Comparison of ENCODE assay signal across 7 cellular contexts in the genomic region with DNA sequence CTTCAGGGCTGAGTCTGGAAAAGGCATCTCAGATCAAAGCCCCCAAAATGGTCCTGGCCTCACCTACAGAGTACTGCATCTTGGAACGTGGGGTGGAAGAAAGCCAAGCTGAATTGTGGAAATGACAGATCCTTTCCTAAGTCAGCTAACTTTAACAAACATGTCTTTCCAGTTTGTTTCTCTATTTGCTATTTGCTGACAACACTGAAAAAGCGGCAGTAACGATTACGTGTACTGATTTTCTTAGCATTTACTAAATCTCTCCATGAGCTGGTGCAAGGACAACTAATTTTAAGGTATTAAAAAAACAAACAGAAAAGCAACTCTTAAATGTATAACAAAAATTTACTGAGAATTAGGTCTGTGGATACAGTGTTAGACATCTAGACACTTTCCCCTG. TPM values are rescaled to one million over a fixed set of nuclear protein-coding genes. Genes with fewer than 3 reads are reported as not detected.
DNase-seq lines count a peak whose midpoint lies in the region; ATAC-seq and TF ChIP-seq lines count a peak whose summit lies in the region.

No MANE protein-coding gene starts in this region.

- H3K4me3 Mint-ChIP-seq in HFFc6 = peak overlapping the region; percentile 96
- peak overlapping the region; percentile 89 for H3K4me3 Mint-ChIP-seq in activated T-helper 17 cell treated with anti-CD3 and anti-CD28 coated beads, Interleukin-2, amount 50 U/mL, for 72 hours
- peak overlapping the region; percentile 92 to 99 for H3K4me3 Mint-ChIP-seq in stimulated activated naive CD8-positive, alpha-beta T cell treated with anti-CD3 and anti-CD28 coated beads, Interleukin-15, amount 100 ng/mL, for 72 hours

- no peak overlapping the region for H3K27ac ChIP-seq in iPS-20b (ENCODE audit: low read length)

- DNase-seq in HFFc6 (no peak), SKM-1 treated with dmso at 0.1 percent for 144 hours (lab: John Stamatoyannopoulos, UW; ENCODE audit: unreplicated experiment) (no peak), HPDE6-E6E7 (ENCODE audit: extremely low spot score) (no peak)
- no peak for DNase-seq in stimulated activated naive CD8-positive, alpha-beta T cell treated with anti-CD3 and anti-CD28 coated beads, Interleukin-15, amount 100 ng/mL, for 72 hours
- DNase-seq in central memory CD4-positive, alpha-beta T cell = no peak

- H3K36me3 Mint-ChIP-seq in HFFc6 (ENCODE audit: low read depth) = peaks cover 7% of the 10 kb centered on the region; the same call in 1 of the 2 replicates
- H3K36me3 Mint-ChIP-seq in activated T-helper 17 cell treated with anti-CD3 and anti-CD28 coated beads, Interleukin-2, amount 50 U/mL, for 72 hours (ENCODE audit: low read depth) = peaks cover 34% of the 10 kb centered on the region

- no peaks in the 10 kb centered on the region for H3K36me3 ChIP-seq in iPS-20b (ENCODE audit: insufficient read depth, low read depth, low read length)

- peak overlapping the region; percentile 96 for H3K4me3 ChIP-seq in iPS-20b (ENCODE audit: low read length)

- H3K27me3 ChIP-seq in iPS-20b (ENCODE audit: insufficient read depth, low read length) = no peaks in the 10 kb centered on the region

- no peak for ATAC-seq in activated T-helper 17 cell treated with anti-CD3 and anti-CD28 coated beads, Interleukin-2, amount 50 U/mL, for 72 hours (replicated peaks)
- no peak for ATAC-seq in stimulated activated naive CD8-positive, alpha-beta T cell treated with anti-CD3 and anti-CD28 coated beads, Interleukin-15, amount 100 ng/mL, for 72 hours

- no peaks in the 10 kb centered on the region; the same call in 1 of the 2 replicates for H3K27me3 Mint-ChIP-seq in HFFc6 (ENCODE audit: insufficient read depth)
- no peaks in the 10 kb centered on the region for H3K27me3 Mint-ChIP-seq in activated T-helper 17 cell treated with anti-CD3 and anti-CD28 coated beads, Interleukin-2, amount 50 U/mL, for 72 hours
- no peaks in the 10 kb centered on the region for H3K27me3 Mint-ChIP-seq in stimulated activated naive CD8-positive, alpha-beta T cell treated with anti-CD3 and anti-CD28 coated beads, Interleukin-15, amount 100 ng/mL, for 72 hours

- no peaks in the 10 kb centered on the region for H3K9me3 Mint-ChIP-seq in HFFc6
- H3K9me3 Mint-ChIP-seq in activated T-helper 17 cell treated with anti-CD3 and anti-CD28 coated beads, Interleukin-2, amount 50 U/mL, for 72 hours = no peaks in the 10 kb centered on the region
- H3K9me3 Mint-ChIP-seq in stimulated activated naive CD8-positive, alpha-beta T cell treated with anti-CD3 and anti-CD28 coated beads, Interleukin-15, amount 100 ng/mL, for 72 hours = no peaks in the 10 kb centered on the region

- peaks cover 54% of the 10 kb centered on the region for H3K4me1 Mint-ChIP-seq in HFFc6 (ENCODE audit: low read depth)
- H3K4me1 Mint-ChIP-seq in activated T-helper 17 cell treated with anti-CD3 and anti-CD28 coated beads, Interleukin-2, amount 50 U/mL, for 72 hours = peaks cover 33% of the 10 kb centered on the region
- H3K4me1 Mint-ChIP-seq in stimulated activated naive CD8-positive, alpha-beta T cell treated with anti-CD3 and anti-CD28 coated beads, Interleukin-15, amount 100 ng/mL, for 72 hours = peaks cover 51% of the 10 kb centered on the region

- no peaks in the 10 kb centered on the region for H3K9me3 ChIP-seq in iPS-20b (ENCODE audit: insufficient read depth, low read depth, low read length)

- no peak for TF ChIP-seq CTCF in HFFc6 (IDR thresholded peaks at IDR 0.05)

- peak overlapping the region; percentile 90 for H3K27ac Mint-ChIP-seq in HFFc6
- H3K27ac Mint-ChIP-seq in activated T-helper 17 cell treated with anti-CD3 and anti-CD28 coated beads, Interleukin-2, amount 50 U/mL, for 72 hours = peak overlapping the region; percentile 91
- no peak overlapping the region for H3K27ac Mint-ChIP-seq in stimulated activated naive CD8-positive, alpha-beta T cell treated with anti-CD3 and anti-CD28 coated beads, Interleukin-15, amount 100 ng/mL, for 72 hours

- peak overlapping the region; percentile 88 for H3K9ac ChIP-seq in iPS-20b (ENCODE audit: low read depth, low read length)

- H3K4me1 ChIP-seq in iPS-20b (ENCODE audit: insufficient read depth, low read length) = peaks cover 11% of the 10 kb centered on the region

RNA-seq across cellular contexts. Expression of gene HIBCH, which starts 1.1 kb away (rescaled TPM):
- 10 to 100 TPM; 14.6 to 20.5 (median 17.2) TPM for total RNA-seq in HFFc6 (2021; fragmentation: NEBNext Ultra II Directional; extraction: Animal tissue kit (Norgen Biotek cat#: 25700))
- 10 to 100 TPM; 31.3 to 44.9 TPM for total RNA-seq in activated T-helper 17 cell treated with anti-CD3 and anti-CD28 coated beads, Interleukin-2, amount 50 U/mL, for 72 hours

RNA-seq across cellular contexts. Expression of gene INPP1, which starts 24.9 kb away (rescaled TPM):
- total RNA-seq in HFFc6 (2021; fragmentation: NEBNext Ultra II Directional; extraction: Animal tissue kit (Norgen Biotek cat#: 25700)) = 10 to 100 TPM; 13.6 to 16.2 (median 15.7) TPM
- 10 to 100 TPM; 13.2 to 15.5 TPM for total RNA-seq in activated T-helper 17 cell treated with anti-CD3 and anti-CD28 coated beads, Interleukin-2, amount 50 U/mL, for 72 hours

Comparison
In these comparisons a context has a peak if more than half of its experiments do, and no peak if none do; other contexts are left out.
1. H3K27ac Mint-ChIP-seq: peak in HFFc6 (single experiment) and activated T-helper 17 cell treated with anti-CD3 and anti-CD28 coated beads, Interleukin-2, amount 50 U/mL, for 72 hours (single experiment); none in stimulated activated naive CD8-positive, alpha-beta T cell treated with anti-CD3 and anti-CD28 coated beads, Interleukin-15, amount 100 ng/mL, for 72 hours (0 of 2).
2. Peak in every context shown above with its lines, with median percentiles within 50 percentile points of each other: H3K4me3 Mint-ChIP-seq.